ENCODE assay signal across 22 cellular contexts in genomic region chr17:21160401-21160800, GRCh38.
"Had no signal": no experiment of that assay in that cellular context is flagged by ENCODE, and none has a peak within 500 bp of the region (broad histone marks: within the 10 kb centered on the region; RNA-seq: fewer than 3 reads in every experiment).

No MANE protein-coding gene starts in this region.

- H3K9me3 ChIP-seq: colonic mucosa, esophagus squamous epithelium, prostate gland, right lobe of liver had no signal

- H3K27me3 ChIP-seq: colonic mucosa, esophagus squamous epithelium, right lobe of liver had no signal

- H3K4me3 ChIP-seq: colonic mucosa, esophagus squamous epithelium, lung, prostate gland, right lobe of liver, skin epidermis had no signal

- H3K36me3 ChIP-seq: colonic mucosa, esophagus squamous epithelium, prostate gland, right lobe of liver had no signal

- H3K4me3 Mint-ChIP-seq: naive B cell; stimulated activated naive B cell treated with anti-CD40 and anti-IgM and Interleukin-4, amounts not matched to agents 10 μg/mL and 1 μg/mL and 100 μg/mL, for 72 hours; stimulated activated naive CD8-positive, alpha-beta T cell treated with anti-CD3 and anti-CD28 coated beads, Interleukin-15, amount 100 ng/mL, for 72 hours; type B pancreatic cell had no signal

- H3K4me1 ChIP-seq: colonic mucosa had no signal

- H3K27ac ChIP-seq: colonic mucosa, esophagus squamous epithelium, parathyroid adenoma, prostate gland had no signal

- H3K36me3 Mint-ChIP-seq: naive B cell, type B pancreatic cell had no signal

- DNase-seq: cerebellar nuclear complex; colonic mucosa; dermis blood vessel endothelial cell; esophagus squamous epithelium; foreskin fibroblast; left colon; left ventricle myocardium superior; mesendoderm; naive B cell; occipital lobe; retina; right lobe of liver; stimulated activated CD4-positive, alpha-beta T cell treated with anti-CD3 and anti-CD28 coated beads, Interleukin-2, amount 100 ng/mL, for 24 hours; stimulated activated CD4-positive, alpha-beta T cell treated with anti-CD3 and anti-CD28 coated beads, Interleukin-4, amount 100 ng/mL, for 4 hours; stimulated activated naive B cell treated with anti-CD40 and anti-IgM and Interleukin-4, amounts not matched to agents 10 μg/mL and 1 μg/mL and 100 μg/mL, for 72 hours; stimulated activated naive CD8-positive, alpha-beta T cell treated with anti-CD3 and anti-CD28 coated beads, Interleukin-15, amount 100 ng/mL, for 72 hours; substantia nigra had no signal

- H3K27me3 Mint-ChIP-seq: naive B cell; stimulated activated naive B cell treated with anti-CD40 and anti-IgM and Interleukin-4, amounts not matched to agents 10 μg/mL and 1 μg/mL and 100 μg/mL, for 72 hours; stimulated activated naive CD8-positive, alpha-beta T cell treated with anti-CD3 and anti-CD28 coated beads, Interleukin-15, amount 100 ng/mL, for 72 hours; type B pancreatic cell had no signal

- ATAC-seq: left colon; left ventricle myocardium superior; stimulated activated naive B cell treated with anti-CD40 and anti-IgM and Interleukin-4, amounts not matched to agents 10 μg/mL and 1 μg/mL and 100 μg/mL, for 72 hours; stimulated activated naive CD8-positive, alpha-beta T cell treated with anti-CD3 and anti-CD28 coated beads, Interleukin-15, amount 100 ng/mL, for 72 hours had no signal

- H3K27ac Mint-ChIP-seq: stimulated activated naive B cell treated with anti-CD40 and anti-IgM and Interleukin-4, amounts not matched to agents 10 μg/mL and 1 μg/mL and 100 μg/mL, for 72 hours; stimulated activated naive CD8-positive, alpha-beta T cell treated with anti-CD3 and anti-CD28 coated beads, Interleukin-15, amount 100 ng/mL, for 72 hours; type B pancreatic cell had no signal
